ENCODE assay signal across 1 cellular context in genomic region chr7:103630318-103630717, GRCh38.
TF ChIP-seq lines count a peak whose summit lies in the region.

No MANE protein-coding gene starts in this region.

TF ChIP-seq in K562, 482 proteins besides CTCF, POLR2A, EP300 and RAD21 (continued from another document and continues in another):
- no peak for TF ChIP-seq BCLAF1 (IDR thresholded peaks at IDR 0.05; ENCODE audit: borderline replicate concordance in 1 of 2, control insufficient read depth in 1 of 2, low read depth in 2 of 2, low read length in 1 of 2)
- TF ChIP-seq XRCC4 (IDR thresholded peaks at IDR 0.05; ENCODE audit: extremely low read depth, insufficient read depth, insufficient read length) = no peak
- no peak for TF ChIP-seq ZNF79 (CRISPR knock-in tag; IDR thresholded peaks at IDR 0.05; ENCODE audit: low read depth)
- no peak for TF ChIP-seq GATA2 (CRISPR knock-in tag; IDR thresholded peaks at IDR 0.05)
- no peak for TF ChIP-seq MLLT1 (IDR thresholded peaks at IDR 0.05)
- TF ChIP-seq MYBL2 (IDR thresholded peaks at IDR 0.05; ENCODE audit: low read depth) = no peak
- TF ChIP-seq MYBL2 (CRISPR knock-in tag; IDR thresholded peaks at IDR 0.05; ENCODE audit: borderline replicate concordance) = no peak
- TF ChIP-seq BRD9 (IDR thresholded peaks at IDR 0.05; ENCODE audit: low read depth, partially characterized antibody) = no peak
- TF ChIP-seq SPI1 (IDR thresholded peaks at IDR 0.05; ENCODE audit: borderline replicate concordance, low read depth, low read length) = peak; percentile 98
- peak; percentile 75 for TF ChIP-seq ELF1 (tag; IDR thresholded peaks at IDR 0.05)
- no peak for TF ChIP-seq HMG20B (CRISPR knock-in tag; IDR thresholded peaks at IDR 0.05)
- no peak for TF ChIP-seq ERF (CRISPR knock-in tag; IDR thresholded peaks at IDR 0.05)
- TF ChIP-seq SMAD3 (CRISPR knock-in tag; conservative IDR thresholded peaks at IDR 0.05) = no peak
- peak; percentile 80; the same call in 1 of the 2 replicates for TF ChIP-seq ZNF766 (CRISPR knock-in tag; conservative IDR thresholded peaks at IDR 0.05)
- TF ChIP-seq ZBTB7A (IDR thresholded peaks at IDR 0.05; ENCODE audit: borderline replicate concordance, control insufficient read depth, low read depth, low read length) = no peak
- peak; percentile 65 for TF ChIP-seq MAFG (tag; conservative IDR thresholded peaks at IDR 0.05)
- TF ChIP-seq STAT5A (IDR thresholded peaks at IDR 0.05; ENCODE audit: borderline replicate concordance, low read length) = no peak
- TF ChIP-seq HDGF (IDR thresholded peaks at IDR 0.05) = no peak
- TF ChIP-seq KHSRP (IDR thresholded peaks at IDR 0.05) = no peak
- TF ChIP-seq GTF2B (IDR thresholded peaks at IDR 0.05; ENCODE audit: extremely low read depth, insufficient read length) = no peak
- TF ChIP-seq ZBTB49 (CRISPR knock-in tag; IDR thresholded peaks at IDR 0.05; ENCODE audit: borderline replicate concordance) = no peak
- TF ChIP-seq ZNF431 (CRISPR knock-in tag; IDR thresholded peaks at IDR 0.05) = no peak
- no peak for TF ChIP-seq MAX (CRISPR knock-in tag; IDR thresholded peaks at IDR 0.05)
- TF ChIP-seq TEAD2 (tag; IDR thresholded peaks at IDR 0.05) = 0 out of 2 replicates have a peak, but pooled peaks have one; percentile 59
- no peak for TF ChIP-seq ZNF282 (CRISPR knock-in tag; IDR thresholded peaks at IDR 0.05)
- TF ChIP-seq ESRRB (CRISPR knock-in tag; IDR thresholded peaks at IDR 0.05; ENCODE audit: borderline replicate concordance) = no peak
- TF ChIP-seq MNT (conservative IDR thresholded peaks at IDR 0.05) = no peak
- TF ChIP-seq ZFP91 (CRISPR knock-in tag; IDR thresholded peaks at IDR 0.05) = 0 out of 2 replicates have a peak, but pooled peaks have one; percentile 21
- TF ChIP-seq KDM1A (IDR thresholded peaks at IDR 0.05) = no peak
- TF ChIP-seq ARHGAP35 (IDR thresholded peaks at IDR 0.05; ENCODE audit: partially characterized antibody) = no peak
- peak; percentile 45; the same call in 1 of the 2 replicates for TF ChIP-seq SOX6 (IDR thresholded peaks at IDR 0.05)
- TF ChIP-seq SFPQ (IDR thresholded peaks at IDR 0.05; ENCODE audit: low read depth, low read length) = no peak
- peak; percentile 93 for TF ChIP-seq NFE2 (IDR thresholded peaks at IDR 0.05; ENCODE audit: low read depth)
- TF ChIP-seq IRF2 (CRISPR knock-in tag; IDR thresholded peaks at IDR 0.05) = no peak
- TF ChIP-seq ZEB2 (IDR thresholded peaks at IDR 0.05) = no peak
- no peak for TF ChIP-seq PPARD (CRISPR knock-in tag; IDR thresholded peaks at IDR 0.05)
- TF ChIP-seq CCNT2 (IDR thresholded peaks at IDR 0.05; ENCODE audit: borderline replicate concordance, extremely low read depth, insufficient read length, low read depth, low read length) = no peak
- no peak for TF ChIP-seq RBM25 (IDR thresholded peaks at IDR 0.05; ENCODE audit: low read depth, low read length, severe bottlenecking)
- no peak for TF ChIP-seq ZNF280A (IDR thresholded peaks at IDR 0.05; ENCODE audit: low read depth, partially characterized antibody)
- no peak for TF ChIP-seq CUX1 (CRISPR knock-in tag; IDR thresholded peaks at IDR 0.05)
- peak; percentile 65 for TF ChIP-seq C11orf30 (IDR thresholded peaks at IDR 0.05; ENCODE audit: low read depth)
